Comparison of ENCODE assay signal across 28 cellular contexts in the genomic region with DNA sequence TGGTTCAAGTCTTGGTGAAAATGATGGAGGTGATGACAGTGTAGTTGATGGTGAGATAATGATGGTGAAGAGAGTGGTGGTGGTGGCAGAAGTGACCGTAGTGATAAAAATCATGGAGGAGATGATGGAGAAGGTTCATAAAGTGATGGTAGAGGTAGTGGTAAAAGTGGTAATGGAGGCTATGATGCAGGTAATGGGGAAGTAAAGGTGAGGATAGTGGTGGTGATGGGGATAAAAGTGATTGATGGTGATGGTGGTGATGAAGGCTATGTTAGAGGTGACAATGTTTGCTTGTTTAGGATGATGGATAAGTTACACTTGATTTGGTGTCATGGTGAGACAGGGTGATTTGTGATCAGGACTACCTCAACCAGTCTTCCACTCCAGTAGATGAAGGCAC.
"Had no signal": no experiment of that assay in that cellular context is flagged by ENCODE, and none has a peak within 500 bp of the region (broad histone marks: within the 10 kb centered on the region; RNA-seq: fewer than 3 reads in every experiment).

No MANE protein-coding gene starts in this region.

- H3K4me3 ChIP-seq: body of pancreas, SK-N-MC had no signal

- H3K27ac ChIP-seq: body of pancreas, SK-N-MC, VCaP had no signal

- H3K9me3 ChIP-seq: body of pancreas had no signal

- H3K27me3 ChIP-seq: body of pancreas had no signal

- ATAC-seq: activated T-cell treated with anti-CD3 and anti-CD28 coated beads, Interleukin-2, amount 50 U/mL, for 4 hours; body of pancreas; Panc1; Right ventricle myocardium inferior had no signal

- H3K36me3 Mint-ChIP-seq: activated CD4-positive, alpha-beta memory T cell treated with anti-CD3 and anti-CD28 coated beads for 36 hours; activated naive CD8-positive, alpha-beta T cell had no signal

- H3K27ac Mint-ChIP-seq: activated CD4-positive, alpha-beta memory T cell treated with anti-CD3 and anti-CD28 coated beads for 36 hours; activated CD4-positive, alpha-beta T cell treated with anti-CD3 and anti-CD28 coated beads, Interleukin-2, amount 10 ng/mL, durations not matched to agents 7 days and 5 days; activated naive CD4-positive, alpha-beta T cell treated with anti-CD3 and anti-CD28 coated beads for 36 hours; activated naive CD8-positive, alpha-beta T cell had no signal

- H3K4me3 Mint-ChIP-seq: activated CD4-positive, alpha-beta memory T cell treated with anti-CD3 and anti-CD28 coated beads for 36 hours; activated CD4-positive, alpha-beta T cell treated with anti-CD3 and anti-CD28 coated beads, Interleukin-2, amount 10 ng/mL, durations not matched to agents 7 days and 5 days; activated naive CD4-positive, alpha-beta T cell treated with anti-CD3 and anti-CD28 coated beads for 36 hours; activated naive CD8-positive, alpha-beta T cell; activated T-cell treated with anti-CD3 and anti-CD28 coated beads, Interleukin-2, amount 50 U/mL, for 4 hours; central memory CD8-positive, alpha-beta T cell had no signal

- DNase-seq: activated CD4-positive, alpha-beta memory T cell treated with anti-CD3 and anti-CD28 coated beads for 36 hours; activated CD4-positive, alpha-beta T cell treated with anti-CD3 and anti-CD28 coated beads, Interleukin-2, amount 10 ng/mL, durations not matched to agents 7 days and 5 days; activated CD4-positive, CD25-positive, alpha-beta regulatory T cell; activated CD8-positive, alpha-beta memory T cell treated with anti-CD3 and anti-CD28 coated beads for 24 hours; activated effector memory CD4-positive, alpha-beta T cell treated with anti-CD3 and anti-CD28 coated beads, Interleukin-2, amount 50 U/mL, for 16 hours; activated naive CD4-positive, alpha-beta T cell treated with anti-CD3 and anti-CD28 coated beads for 36 hours; activated T-cell treated with anti-CD3 and anti-CD28 coated beads, Interleukin-2, amount 50 U/mL, for 4 hours; aorta; body of pancreas; Karpas-422; MM.1S; NCI-H1105; NCI-H1436; NCI-H1694 treated with DMSO at 0.1 percent for 48 hours; NCI-H2029 treated with DMSO at 0.1 percent for 48 hours; NCI-H345; NCI-H510A; NCI-H526 treated with DMSO at 0.1 percent for 48 hours; NK-92 treated with Interleukin-12 subunit alpha and Interleukin-12 subunit beta, amount 100 ng/mL, for 24 hours; OCI-M1; RPMI8226; T-helper 1 cell had no signal

- H3K4me1 Mint-ChIP-seq: activated CD4-positive, alpha-beta T cell treated with anti-CD3 and anti-CD28 coated beads, Interleukin-2, amount 10 ng/mL, durations not matched to agents 7 days and 5 days; central memory CD8-positive, alpha-beta T cell had no signal
